Comparison of ENCODE assay signal across 8 cellular contexts in the genomic region with DNA sequence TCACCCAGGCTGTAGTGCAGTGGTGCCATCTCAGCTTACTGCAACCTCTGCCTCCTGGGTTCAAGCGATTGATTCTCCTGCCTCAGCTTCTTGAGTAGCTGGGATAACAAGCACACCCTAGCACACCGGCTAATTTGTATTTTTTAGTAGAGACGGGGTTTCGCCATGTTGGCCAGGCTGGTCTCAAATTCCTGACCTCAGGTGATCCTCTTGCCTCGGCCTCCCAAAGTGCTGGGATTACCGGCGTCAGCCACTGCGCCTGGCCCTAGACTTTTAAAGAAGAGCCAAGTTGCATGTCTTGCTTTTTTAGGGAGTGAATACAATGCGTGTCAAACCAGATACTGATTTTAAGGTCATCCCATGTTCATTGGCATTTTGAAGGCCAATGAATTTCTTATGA. TPM values are rescaled to one million over a fixed set of nuclear protein-coding genes. Genes with fewer than 3 reads are reported as not detected.
DNase-seq lines count a peak whose midpoint lies in the region; ATAC-seq, FAIRE-seq and TF ChIP-seq lines count a peak whose summit lies in the region.
"Not testable (repeated sequence)": the region's sequence is repeated elsewhere in the genome, so short reads cannot be mapped to it uniquely, and the experiment has no call there.

No MANE protein-coding gene starts in this region.

- H4K8ac ChIP-seq in IMR-90 (ENCODE audit: low read depth in 2 of 2, low read length in 2 of 2) = not testable (repeated sequence)

- peaks cover 26% of the 10 kb centered on the region for H3K36me3 Mint-ChIP-seq in WTC11

- not testable (repeated sequence) for H2BK15ac ChIP-seq in IMR-90 (ENCODE audit: low read depth, low read length)

- dilution Hi-C loops in IMR-90 (cut with HindIII; ENCODE audit: low sequenced_read_pairs, unreplicated experiment); endothelial cell of umbilical vein (cut with MboI; ENCODE audit: extremely low pct_ligation_motif_present, low sequenced_read_pairs): not testable (repeated sequence)

- H2BK5ac ChIP-seq in IMR-90 (ENCODE audit: low read depth, low read length, poor library complexity, severe bottlenecking) = not testable (repeated sequence)

- not testable (repeated sequence) for H3K27ac ChIP-seq in BLaER1 treated with 17β-estradiol and CSF1 and Interleukin-3, amounts not matched to agents 10 nM and 100 nM; IMR-90 (ENCODE audit: insufficient read depth, low read length); endothelial cell of umbilical vein (ENCODE audit: insufficient read depth, low read depth, low read length); neural cell (ENCODE audit: low read length)
- peak overlapping the region in 3 of 5 donors; percentile 73 to 98 (median 94) for H3K27ac ChIP-seq in stomach

- H2AFZ ChIP-seq in IMR-90 (replicated peaks; ENCODE audit: low read length, poor library complexity); endothelial cell of umbilical vein (ENCODE audit: low read depth, low read length); neural cell (ENCODE audit: low read depth, low read length): not testable (repeated sequence)

- not testable (repeated sequence) for FAIRE-seq in endothelial cell of umbilical vein (lab: Jason Lieb, UNC)

- peaks cover 24 to 53% (median 39%) of the 10 kb centered on the region in 11 experiments; a peak in 19 of 22 replicates for H4K20me1 ChIP-seq in BLaER1 treated with 17β-estradiol and CSF1 and Interleukin-3, amounts not matched to agents 10 nM and 100 nM
- not testable (repeated sequence) for H4K20me1 ChIP-seq in IMR-90 (ENCODE audit: insufficient read depth, low read length); endothelial cell of umbilical vein (replicated peaks; ENCODE audit: control insufficient read depth, extremely low read depth, insufficient read depth, low read length); neural cell (ENCODE audit: insufficient read depth)

- not testable (repeated sequence) for TF ChIP-seq CTCF in IMR-90 (conservative IDR thresholded peaks at IDR 0.05; ENCODE audit: low read depth, low read length); WTC11 (IDR thresholded peaks at IDR 0.05); endothelial cell of umbilical vein (IDR thresholded peaks at IDR 0.05; ENCODE audit: extremely low read depth in 1 of 2, insufficient read depth in 1 of 2, low read depth in 1 of 2, low read length in 2 of 2); neural cell (IDR thresholded peaks at IDR 0.05; ENCODE audit: poor library complexity, severe bottlenecking); stomach (IDR thresholded peaks at IDR 0.05)

- peaks cover 8 to 21% of the 10 kb centered on the region in 2 experiments; a peak in 3 of 4 replicates for H3K79me1 ChIP-seq in IMR-90 (ENCODE audit: low read depth in 1 of 2, low read length in 2 of 2)

- H3K27me3 Mint-ChIP-seq in WTC11 (ENCODE audit: low read depth) = not testable (repeated sequence)

- POLR2A ChIA-PET in IMR-90 (lab: Charles Lee; ENCODE audit: unreplicated experiment); endothelial cell of umbilical vein (lab: Charles Lee): not testable (repeated sequence)
- POLR2A ChIA-PET in WTC11 (lab: Charles Lee) = interaction anchor here (0.8 kb wide), 1 partner anchor 27 kb away, joined by 3 read pairs; no protein-coding TSS in a partner anchor

- not testable (repeated sequence) for H3K9ac ChIP-seq in BLaER1 treated with 17β-estradiol and CSF1 and Interleukin-3, amounts not matched to agents 10 nM and 100 nM; IMR-90 (ENCODE audit: low read depth, low read length); endothelial cell of umbilical vein (replicated peaks; ENCODE audit: extremely low read depth, insufficient read depth, low read length); neural cell (ENCODE audit: low read length)
- peak overlapping the region; percentile 84 for H3K9ac ChIP-seq in adipocyte (ENCODE audit: low read length)

- not testable (repeated sequence) for H4K91ac ChIP-seq in IMR-90 (ENCODE audit: insufficient read depth, low read depth, low read length)

- CTCF ChIA-PET in IMR-90 (lab: Yijun Ruan, JAX); WTC11 (lab: Charles Lee); endothelial cell of umbilical vein (lab: Charles Lee): not testable (repeated sequence)

- H3K18ac ChIP-seq in IMR-90 (ENCODE audit: low read depth, low read length) = not testable (repeated sequence)

- H3K27ac Mint-ChIP-seq in WTC11 = not testable (repeated sequence)

- H3F3A ChIP-seq in neural cell (ENCODE audit: insufficient read depth, low read length, poor library complexity, severe bottlenecking) = not testable (repeated sequence)

- in situ Hi-C loops in IMR-90 (cut with MboI; ENCODE audit: low sequenced_read_pairs) = loop anchor here (5.0 kb wide), 1 partner anchor 39 kb away; no protein-coding TSS in a partner anchor

- not testable (repeated sequence) for H3K4ac ChIP-seq in IMR-90 (ENCODE audit: low read depth, low read length)

- ATAC-seq in IMR-90 (ENCODE audit: low read depth); WTC11: not testable (repeated sequence)

- H3K4me1 ChIP-seq in BLaER1 treated with 17β-estradiol and CSF1 and Interleukin-3, amounts not matched to agents 10 nM and 100 nM = peaks cover 8 to 49% (median 36%) of the 10 kb centered on the region in 10 experiments; a peak in 19 of 20 replicates
- H3K4me1 ChIP-seq in IMR-90 (ENCODE audit: control insufficient read depth, insufficient read depth, low read length) = not testable (repeated sequence)
- H3K4me1 ChIP-seq in adipocyte (ENCODE audit: control insufficient read depth, insufficient read depth, low read length) (peaks cover 17% of the 10 kb centered on the region), endothelial cell of umbilical vein (ENCODE audit: control insufficient read depth, extremely low read depth, insufficient read depth, low read length) (peaks cover 15% of the 10 kb centered on the region), stomach (peaks cover 15 to 43% (median 29%) of the 10 kb centered on the region in 4 donors)

- peak overlapping the region in 2 of 10 experiments; percentile 86 to 90; a peak in 2 of 20 replicates for H3K4me3 ChIP-seq in BLaER1 treated with 17β-estradiol and CSF1 and Interleukin-3, amounts not matched to agents 10 nM and 100 nM
- not testable (repeated sequence) for H3K4me3 ChIP-seq in IMR-90 (ENCODE audit: insufficient read depth, low read depth, low read length); endothelial cell of umbilical vein (replicated peaks in 1 of 3; ENCODE audit: insufficient read depth in 1 of 3, low read depth in 1 of 3, low read length in 3 of 3)
- H3K4me3 ChIP-seq in adipocyte (ENCODE audit: low read length) = peak overlapping the region; percentile 79
- H3K4me3 ChIP-seq in iPS-18c (ENCODE audit: insufficient read depth, low read depth, low read length) = peak overlapping the region; percentile 57; the same call in 1 of the 2 replicates
- H3K4me3 ChIP-seq in neural cell (ENCODE audit: low read length) = peak overlapping the region; percentile 88
- peak overlapping the region in 2 of 4 donors; percentile 86 for H3K4me3 ChIP-seq in stomach

- H3K27me3 ChIP-seq in BLaER1 treated with 17β-estradiol and CSF1 and Interleukin-3, amounts not matched to agents 10 nM and 100 nM = peaks cover 16 to 28% (median 21%) of the 10 kb centered on the region in 11 experiments
- not testable (repeated sequence) for H3K27me3 ChIP-seq in IMR-90 (ENCODE audit: control insufficient read depth, insufficient read depth, low read length); adipocyte (replicated peaks; ENCODE audit: control insufficient read depth, insufficient read depth, low read length); endothelial cell of umbilical vein (ENCODE audit: control insufficient read depth in 2 of 2, insufficient read depth in 2 of 2, low read length in 2 of 2); neural cell (ENCODE audit: insufficient read depth, low read depth, low read length); stomach

- not testable (repeated sequence) for H2BK120ac ChIP-seq in IMR-90 (ENCODE audit: low read depth, low read length)

- H3K9me2 ChIP-seq in neural cell (ENCODE audit: insufficient read depth, low read length) = not testable (repeated sequence)

- H3K4me1 Mint-ChIP-seq in WTC11 = peaks cover 32% of the 10 kb centered on the region

- intact Hi-C loops in IMR-90 (cut with micrococcal nuclease) (loop anchor here (2.0 kb wide), 1 partner anchor 257 kb away; no protein-coding TSS in a partner anchor), endothelial cell of umbilical vein (cut with micrococcal nuclease) (loop anchor here (5.0 kb wide), 1 partner anchor 679 kb away; no protein-coding TSS in a partner anchor)
- intact Hi-C loops in stomach (cut with DNase I; ENCODE audit: low total_unique reads) = not testable (repeated sequence)

- not testable (repeated sequence) for H3K14ac ChIP-seq in IMR-90 (replicated peaks; ENCODE audit: low read depth, low read length)

- H4K5ac ChIP-seq in IMR-90 (ENCODE audit: low read depth, low read length) = not testable (repeated sequence)

- H2AK9ac ChIP-seq in IMR-90 (replicated peaks; ENCODE audit: low read depth, low read length, poor library complexity) = not testable (repeated sequence)

- H3K9me3 Mint-ChIP-seq in WTC11 = not testable (repeated sequence)

- H3K4me2 ChIP-seq in BLaER1 treated with 17β-estradiol and CSF1 and Interleukin-3, amounts not matched to agents 10 nM and 100 nM = peak overlapping the region in 10 of 11 experiments; percentile 87 to 97 (median 92); a peak in 15 of 22 replicates
- H3K4me2 ChIP-seq in IMR-90 (ENCODE audit: low read depth, low read length) (peak overlapping the region; percentile 81; the same call in 1 of the 2 replicates), endothelial cell of umbilical vein (ENCODE audit: insufficient read depth, low read length) (peak overlapping the region; percentile 79), neural cell (ENCODE audit: low read length) (peak overlapping the region; percentile 50)

- H3K79me2 ChIP-seq in endothelial cell of umbilical vein (ENCODE audit: control insufficient read depth, insufficient read depth, low read length) = peaks cover 28% of the 10 kb centered on the region
- H3K79me2 ChIP-seq in neural cell (replicated peaks; ENCODE audit: insufficient read depth, low read length) = peaks cover 68% of the 10 kb centered on the region

- H2AK5ac ChIP-seq in IMR-90 (ENCODE audit: low read depth, low read length) = not testable (repeated sequence)

- TF ChIP-seq EP300 in neural cell (conservative IDR thresholded peaks at IDR 0.05; ENCODE audit: poor library complexity, severe bottlenecking); stomach (IDR thresholded peaks at IDR 0.05): not testable (repeated sequence)

- TF ChIP-seq POLR2A in IMR-90 (IDR thresholded peaks at IDR 0.05; ENCODE audit: low read depth, low read length); endothelial cell of umbilical vein (IDR thresholded peaks at IDR 0.05; ENCODE audit: low read depth, low read length); stomach (IDR thresholded peaks at IDR 0.05): not testable (repeated sequence)

- H3K23ac ChIP-seq in IMR-90 (ENCODE audit: low read depth, low read length) = not testable (repeated sequence)

- H2BK20ac ChIP-seq in IMR-90 (ENCODE audit: low read depth, low read length) = not testable (repeated sequence)

- WGBS in IMR-90 (ENCODE audit: extremely low coverage in 2 of 2, insufficient read length in 1 of 2), 2 experiments = 96% methylated on average over 4 of the region's 9 CpGs; no CpG with 5 or more reads in 1 of the 2 experiments
- 85 to 90% (median 89%) methylated on average over 9 of the region's 9 CpGs for WGBS in stomach, 5 donors

- DNase-seq in IMR-90; WTC11 (ENCODE audit: low spot score); adipocyte (ENCODE audit: low read depth); endothelial cell of umbilical vein (ENCODE audit: low read depth, low spot score); stomach: not testable (repeated sequence)

- peak overlapping the region; percentile 76 for H3K4me3 Mint-ChIP-seq in WTC11

- not testable (repeated sequence) for H3K56ac ChIP-seq in IMR-90 (ENCODE audit: extremely low read depth, insufficient read depth, low read length)

- not testable (repeated sequence) for H3K9me3 ChIP-seq in BLaER1 treated with 17β-estradiol and CSF1 and Interleukin-3, amounts not matched to agents 10 nM and 100 nM (replicated peaks in 1 of 11); IMR-90 (ENCODE audit: control insufficient read depth, insufficient read depth, low read length); adipocyte (ENCODE audit: control insufficient read depth, low read length); endothelial cell of umbilical vein (replicated peaks; ENCODE audit: control insufficient read depth, insufficient read depth, low read length); iPS-18c (ENCODE audit: control insufficient read depth, insufficient read depth, low read length); neural cell (ENCODE audit: low read length); stomach

- not testable (repeated sequence) for BruUV-seq in IMR-90 (replicated peaks; lab: Mats Ljungman, UMichigan); endothelial cell of umbilical vein (replicated peaks; lab: Mats Ljungman, UMichigan)

- TF ChIP-seq RAD21 in IMR-90 (IDR thresholded peaks at IDR 0.05; ENCODE audit: low read length); neural cell (conservative IDR thresholded peaks at IDR 0.05): not testable (repeated sequence)

- peaks cover 30 to 50% (median 44%) of the 10 kb centered on the region in 11 experiments for H3K36me3 ChIP-seq in BLaER1 treated with 17β-estradiol and CSF1 and Interleukin-3, amounts not matched to agents 10 nM and 100 nM
- H3K36me3 ChIP-seq in IMR-90 (ENCODE audit: control insufficient read depth, insufficient read depth, low read length) = peaks cover 14% of the 10 kb centered on the region
- peaks cover 30% of the 10 kb centered on the region for H3K36me3 ChIP-seq in adipocyte (ENCODE audit: control insufficient read depth, insufficient read depth, low read length, severe bottlenecking)
- H3K36me3 ChIP-seq in endothelial cell of umbilical vein (ENCODE audit: control insufficient read depth in 2 of 2, extremely low read depth in 1 of 2, insufficient read depth in 2 of 2, low read length in 2 of 2); neural cell (ENCODE audit: insufficient read depth, low read length): not testable (repeated sequence)
- H3K36me3 ChIP-seq in stomach = peaks cover 12 to 45% (median 42%) of the 10 kb centered on the region in 4 donors

- not testable (repeated sequence) for H3K9me1 ChIP-seq in IMR-90 (ENCODE audit: insufficient read depth, low read length); endothelial cell of umbilical vein (replicated peaks; ENCODE audit: control insufficient read depth, extremely low read depth, insufficient read depth, low read length)

RNA-seq across cellular contexts. Expression of a gene that starts 1.9 kb away (rescaled TPM):
- total RNA-seq in IMR-90 (2012; rRNA removed) (29.0 and 31.9 TPM in 2 replicates), WTC11 (2021) (52.7 to 60.3 TPM (median 60.1 TPM) in 3 replicates), endothelial cell of umbilical vein (54.0 and 54.6 TPM in 2 replicates), stomach (10 to 100 TPM; 22.2 to 76.9 (median 34.4) TPM)
- polyA plus RNA-seq in IMR-90 (2012; rRNA removed) (22.5 and 23.9 TPM in 2 replicates), endothelial cell of umbilical vein (30.6 and 35.4 TPM in 2 replicates), neural cell (31.0 and 34.0 TPM in 2 replicates), stomach (10 to 100 TPM; 12.8 to 22.1 (median 13.7) TPM)
- polyA plus RNA-seq in IMR-90 (2012; cell fraction: cytosol; rRNA removed) = 7.2 and 17.6 TPM in 2 replicates
- 27.3 and 103 TPM in 2 replicates for polyA plus RNA-seq in IMR-90 (2012; cell fraction: nucleus; rRNA removed; ENCODE audit: low replicate concordance)
- polyA plus RNA-seq in endothelial cell of umbilical vein (2011; cell fraction: cytosol; rRNA removed) = 25.9 and 26.4 TPM in 2 replicates
- 78.7 and 85.6 TPM in 2 replicates for polyA plus RNA-seq in endothelial cell of umbilical vein (2011; cell fraction: nucleus; rRNA removed)
- 23.7 and 30.4 TPM in 2 replicates for polyA plus RNA-seq in endothelial cell of umbilical vein (2012)
- polyA minus RNA-seq in endothelial cell of umbilical vein (133 and 157 TPM in 2 replicates), neural cell (69.6 and 78.3 TPM in 2 replicates)
- 9.7 TPM for polyA minus RNA-seq in endothelial cell of umbilical vein (2011; cell fraction: cytosol; rRNA and poly(A)+ RNA removed)
- polyA minus RNA-seq in endothelial cell of umbilical vein (2011; cell fraction: nucleus; rRNA and poly(A)+ RNA removed) = 123 and 131 TPM in 2 replicates

RNA-seq across cellular contexts. Expression of a gene that starts 10.5 kb away (rescaled TPM):
- total RNA-seq in IMR-90 (2012; rRNA removed) (0.56 and 0.72 TPM in 2 replicates), WTC11 (2021) (9.4 to 12.9 TPM (median 11.8 TPM) in 3 replicates), endothelial cell of umbilical vein (0.71 and 0.83 TPM in 2 replicates), stomach (1 to 10 TPM in 2 of 5 donors, under 1 TPM in 2, not detected in 1; under 0.01 to 2.7 (median 0.95) TPM)
- polyA plus RNA-seq in IMR-90 (2012; rRNA removed) (0.24 and 0.36 TPM in 2 replicates), endothelial cell of umbilical vein (0.11 and 0.21 TPM in 2 replicates), neural cell (3.7 and 4.8 TPM in 2 replicates), stomach (under 1 TPM; 0.06 to 0.45 (median 0.15) TPM)
- polyA plus RNA-seq in IMR-90 (2012; cell fraction: cytosol; rRNA removed) = 0.16 and 0.42 TPM in 2 replicates
- 0.36 and 2.0 TPM in 2 replicates for polyA plus RNA-seq in IMR-90 (2012; cell fraction: nucleus; rRNA removed; ENCODE audit: low replicate concordance)
- polyA plus RNA-seq in endothelial cell of umbilical vein (2011; cell fraction: cytosol; rRNA removed) = 0.18 and 0.23 TPM in 2 replicates
- 0.35 and 1.5 TPM in 2 replicates for polyA plus RNA-seq in endothelial cell of umbilical vein (2011; cell fraction: nucleus; rRNA removed)
- 0.27 and 0.33 TPM in 2 replicates for polyA plus RNA-seq in endothelial cell of umbilical vein (2012)
- polyA minus RNA-seq in endothelial cell of umbilical vein (0.36 and 0.73 TPM in 2 replicates), neural cell (27.6 and 31.9 TPM in 2 replicates)
- 0.41 TPM for polyA minus RNA-seq in endothelial cell of umbilical vein (2011; cell fraction: cytosol; rRNA and poly(A)+ RNA removed)
- polyA minus RNA-seq in endothelial cell of umbilical vein (2011; cell fraction: nucleus; rRNA and poly(A)+ RNA removed) = 0.24 and 0.53 TPM in 2 replicates
